ENCODE assay signal across 24 cellular contexts in the genomic region with DNA sequence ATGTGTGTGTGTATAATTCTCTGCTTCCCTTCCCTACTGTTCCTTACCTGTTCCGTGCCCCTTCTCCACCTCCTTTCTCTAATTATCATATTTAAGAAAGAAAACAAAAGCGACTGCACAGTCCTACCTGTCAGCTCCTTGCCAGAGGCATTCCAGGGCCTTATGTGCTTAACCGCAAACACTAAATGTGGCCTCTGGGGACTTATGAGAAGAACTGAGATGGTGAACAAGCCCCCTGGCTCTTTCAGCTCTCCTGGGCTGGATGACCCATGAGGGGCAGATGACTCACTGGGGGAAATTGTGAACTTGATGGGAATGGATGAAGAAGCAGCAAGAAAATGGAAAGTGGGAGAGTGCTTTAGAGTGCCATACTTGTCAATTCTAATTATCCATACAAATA.
DNase-seq lines count a peak whose midpoint lies in the region; ATAC-seq and TF ChIP-seq lines count a peak whose summit lies in the region.
"Had no signal": no experiment of that assay in that cellular context is flagged by ENCODE, and none has a peak within 500 bp of the region (broad histone marks: within the 10 kb centered on the region; RNA-seq: fewer than 3 reads in every experiment).

No MANE protein-coding gene starts in this region.

- CTCF ChIA-PET in IMR-90 (lab: Yijun Ruan, JAX): interaction anchor here (0.8 kb wide), 1 partner anchor 376 kb away, joined by 3 read pairs; no protein-coding TSS in a partner anchor

- DNase-seq in ELR (ENCODE audit: low read depth): peak; percentile 23
- no peak for DNase-seq in IMR-90
- DNase-seq in kidney tubule cell (ENCODE audit: low spot score): peak; percentile 67
- no peak for DNase-seq in activated gamma-delta T cell treated with Interleukin-2 at 50 U/mL for 16 hours
- DNase-seq: Caco-2; CD4-positive, alpha-beta memory T cell; DMS 273 treated with DMSO at 0.1 percent for 48 hours; GM23248; Karpas-422; NCI-H187; NCI-H2107; NCI-H2227 treated with DMSO at 0.1 percent for 48 hours; NCI-H510A; NCI-H774; NK-92 treated with Interleukin-12 subunit alpha and Interleukin-12 subunit beta, amount 100 ng/mL, for 24 hours; SIG-M5; SK-N-SH had no signal

- in situ Hi-C loops in IMR-90 (cut with MboI; ENCODE audit: low sequenced_read_pairs): no loop called here

- H3K9me3 Mint-ChIP-seq in brain: no peaks in the 10 kb centered on the region

- H3K23ac ChIP-seq in IMR-90 (ENCODE audit: low read depth, low read length): no peak overlapping the region

- H4K91ac ChIP-seq in IMR-90 (ENCODE audit: insufficient read depth, low read depth, low read length): no peak overlapping the region

- H3K9ac ChIP-seq in IMR-90 (ENCODE audit: low read depth, low read length): no peak overlapping the region
- H3K9ac ChIP-seq: BLaER1, GM23248, SK-N-SH had no signal

- H2AK5ac ChIP-seq in IMR-90 (ENCODE audit: low read depth, low read length): no peak overlapping the region

- H3K18ac ChIP-seq in IMR-90 (ENCODE audit: low read depth, low read length): no peak overlapping the region

- no peak overlapping the region for H3K27ac ChIP-seq in IMR-90 (ENCODE audit: insufficient read depth, low read length)
- H3K27ac ChIP-seq: BLaER1, GM23248 had no signal

- H4K5ac ChIP-seq in IMR-90 (ENCODE audit: low read depth, low read length): no peak overlapping the region

- H3K56ac ChIP-seq in IMR-90 (ENCODE audit: extremely low read depth, insufficient read depth, low read length): no peak overlapping the region

- peak overlapping the region in 3 of 5 experiments; percentile 7 to 22 (median 10) for H3K27ac Mint-ChIP-seq in brain
- H3K27ac Mint-ChIP-seq: CD4-positive, alpha-beta memory T cell had no signal

- H3K27me3 Mint-ChIP-seq in brain: no peaks in the 10 kb centered on the region
- H3K27me3 Mint-ChIP-seq: CD4-positive, alpha-beta memory T cell had no signal

- H3K4me1 Mint-ChIP-seq in brain: peaks cover 41% of the 10 kb centered on the region
- H3K4me1 Mint-ChIP-seq: CD4-positive, alpha-beta memory T cell had no signal

- H3K9me3 ChIP-seq in IMR-90 (ENCODE audit: control insufficient read depth, insufficient read depth, low read length): no peaks in the 10 kb centered on the region
- H3K9me3 ChIP-seq: BLaER1, Caco-2, HAP-1, SK-N-SH had no signal

- peak overlapping the region; percentile 26 for H2AK9ac ChIP-seq in IMR-90 (replicated peaks; ENCODE audit: low read depth, low read length, poor library complexity)

- peaks cover 16% of the 10 kb centered on the region for H3K36me3 ChIP-seq in IMR-90 (ENCODE audit: control insufficient read depth, insufficient read depth, low read length)
- H3K36me3 ChIP-seq: BLaER1, HAP-1 had no signal

- H2BK5ac ChIP-seq in IMR-90 (ENCODE audit: low read depth, low read length, poor library complexity, severe bottlenecking): no peak overlapping the region

- dilution Hi-C loops in IMR-90 (cut with HindIII; ENCODE audit: low sequenced_read_pairs, unreplicated experiment): no loop called here

- WGBS in IMR-90 (ENCODE audit: extremely low coverage in 2 of 2, insufficient read length in 1 of 2), 2 experiments: 88% methylated on average over 1 of the region's 3 CpGs; no CpG with 5 or more reads in 1 of the 2 experiments

- POLR2A ChIA-PET in IMR-90 (lab: Charles Lee; ENCODE audit: unreplicated experiment): no interaction called here

- H2BK15ac ChIP-seq in IMR-90 (ENCODE audit: low read depth, low read length): no peak overlapping the region

- H2BK120ac ChIP-seq in IMR-90 (ENCODE audit: low read depth, low read length): no peak overlapping the region

- no peak for TF ChIP-seq CTCF in IMR-90 (conservative IDR thresholded peaks at IDR 0.05; ENCODE audit: low read depth, low read length)
- TF ChIP-seq CTCF in brain (conservative IDR thresholded peaks at IDR 0.05): no peak

- intact Hi-C loops in IMR-90 (cut with micrococcal nuclease): no loop called here

- TF ChIP-seq POLR2A in IMR-90 (IDR thresholded peaks at IDR 0.05; ENCODE audit: low read depth, low read length): no peak

- no peaks in the 10 kb centered on the region for H3K36me3 Mint-ChIP-seq in brain
- H3K36me3 Mint-ChIP-seq: CD4-positive, alpha-beta memory T cell had no signal

- no peak for TF ChIP-seq RAD21 in IMR-90 (IDR thresholded peaks at IDR 0.05; ENCODE audit: low read length)

- no peaks in the 10 kb centered on the region for H3K79me1 ChIP-seq in IMR-90 (ENCODE audit: low read depth in 1 of 2, low read length in 2 of 2)

- no peak overlapping the region for H2AFZ ChIP-seq in IMR-90 (replicated peaks; ENCODE audit: low read length, poor library complexity)
- H2AFZ ChIP-seq: GM23248 had no signal

- no peak overlapping the region for H3K4me3 ChIP-seq in IMR-90 (ENCODE audit: insufficient read depth, low read depth, low read length)
- H3K4me3 ChIP-seq: BLaER1, GM23248, HAP-1 had no signal

- H4K20me1 ChIP-seq in IMR-90 (ENCODE audit: insufficient read depth, low read length): no peaks in the 10 kb centered on the region
- H4K20me1 ChIP-seq: BLaER1 had no signal

- ATAC-seq in IMR-90 (ENCODE audit: low read depth) (no peak), HG03457 (IDR thresholded peaks at IDR 0.05; ENCODE audit: unreplicated experiment) (no peak), HG02884 (IDR thresholded peaks at IDR 0.05; ENCODE audit: unreplicated experiment) (no peak), GM19324 (IDR thresholded peaks at IDR 0.05; ENCODE audit: low FRiP score, unreplicated experiment) (no peak)
- ATAC-seq: Panc1 had no signal

- no peak overlapping the region for H4K8ac ChIP-seq in IMR-90 (ENCODE audit: low read depth in 2 of 2, low read length in 2 of 2)

- H3K14ac ChIP-seq in IMR-90 (replicated peaks; ENCODE audit: low read depth, low read length): no peak overlapping the region

- BruUV-seq in IMR-90 (replicated peaks; lab: Mats Ljungman, UMichigan): no TSS peak

- no peak overlapping the region for H3K4me2 ChIP-seq in IMR-90 (ENCODE audit: low read depth, low read length)
- H3K4me2 ChIP-seq: BLaER1, SK-N-SH had no signal

- H2BK20ac ChIP-seq in IMR-90 (ENCODE audit: low read depth, low read length): no peak overlapping the region

- H3K27me3 ChIP-seq in IMR-90 (ENCODE audit: control insufficient read depth, insufficient read depth, low read length): no peaks in the 10 kb centered on the region
- H3K27me3 ChIP-seq: BLaER1 had no signal

- no peak overlapping the region for H3K4ac ChIP-seq in IMR-90 (ENCODE audit: low read depth, low read length)

- H3K4me3 Mint-ChIP-seq in brain: no peak overlapping the region
- H3K4me3 Mint-ChIP-seq: CD4-positive, alpha-beta memory T cell had no signal

- no peaks in the 10 kb centered on the region for H3K9me1 ChIP-seq in IMR-90 (ENCODE audit: insufficient read depth, low read length)

- H3K4me1 ChIP-seq in IMR-90 (ENCODE audit: control insufficient read depth, insufficient read depth, low read length): no peaks in the 10 kb centered on the region; the same call in 1 of the 2 replicates
- H3K4me1 ChIP-seq: BLaER1, HAP-1 had no signal

TF ChIP-seq in IMR-90, 13 proteins besides CTCF, POLR2A, EP300 and RAD21:
- TF ChIP-seq, protein P1, sequence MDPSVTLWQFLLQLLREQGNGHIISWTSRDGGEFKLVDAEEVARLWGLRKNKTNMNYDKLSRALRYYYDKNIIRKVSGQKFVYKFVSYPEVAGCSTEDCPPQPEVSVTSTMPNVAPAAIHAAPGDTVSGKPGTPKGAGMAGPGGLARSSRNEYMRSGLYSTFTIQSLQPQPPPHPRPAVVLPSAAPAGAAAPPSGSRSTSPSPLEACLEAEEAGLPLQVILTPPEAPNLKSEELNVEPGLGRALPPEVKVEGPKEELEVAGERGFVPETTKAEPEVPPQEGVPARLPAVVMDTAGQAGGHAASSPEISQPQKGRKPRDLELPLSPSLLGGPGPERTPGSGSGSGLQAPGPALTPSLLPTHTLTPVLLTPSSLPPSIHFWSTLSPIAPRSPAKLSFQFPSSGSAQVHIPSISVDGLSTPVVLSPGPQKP (IDR thresholded peaks at IDR 0.05; ENCODE audit: borderline replicate concordance, low read depth, low read length): no peak
- no peak for TF ChIP-seq MAFK (IDR thresholded peaks at IDR 0.05; ENCODE audit: low read depth, low read length)
- no peak for TF ChIP-seq FOS (IDR thresholded peaks at IDR 0.05; ENCODE audit: low read depth, low read length)
- TF ChIP-seq MXI1 (IDR thresholded peaks at IDR 0.05; ENCODE audit: borderline replicate concordance, low read depth, low read length): no peak
- no peak for TF ChIP-seq BHLHE40 (IDR thresholded peaks at IDR 0.05; ENCODE audit: low read depth, low read length)
- TF ChIP-seq RCOR1 (IDR thresholded peaks at IDR 0.05; ENCODE audit: insufficient replicate concordance, low read length): no peak
- TF ChIP-seq SMC3 (IDR thresholded peaks at IDR 0.05; ENCODE audit: low read depth, low read length): no peak
- TF ChIP-seq RFX5 (IDR thresholded peaks at IDR 0.05; ENCODE audit: low read depth, low read length): no peak
- TF ChIP-seq MAZ (IDR thresholded peaks at IDR 0.05; ENCODE audit: borderline replicate concordance, low read depth, low read length): no peak
- TF ChIP-seq CEBPB (IDR thresholded peaks at IDR 0.05; ENCODE audit: low read depth, low read length): no peak
- no peak for TF ChIP-seq CHD1 (IDR thresholded peaks at IDR 0.05; ENCODE audit: low read depth, low read length)
- TF ChIP-seq NFE2L2 (IDR thresholded peaks at IDR 0.05; ENCODE audit: low read depth, low read length): no peak
- TF ChIP-seq, protein P2, sequence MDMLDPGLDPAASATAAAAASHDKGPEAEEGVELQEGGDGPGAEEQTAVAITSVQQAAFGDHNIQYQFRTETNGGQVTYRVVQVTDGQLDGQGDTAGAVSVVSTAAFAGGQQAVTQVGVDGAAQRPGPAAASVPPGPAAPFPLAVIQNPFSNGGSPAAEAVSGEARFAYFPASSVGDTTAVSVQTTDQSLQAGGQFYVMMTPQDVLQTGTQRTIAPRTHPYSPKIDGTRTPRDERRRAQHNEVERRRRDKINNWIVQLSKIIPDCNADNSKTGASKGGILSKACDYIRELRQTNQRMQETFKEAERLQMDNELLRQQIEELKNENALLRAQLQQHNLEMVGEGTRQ (IDR thresholded peaks at IDR 0.05; ENCODE audit: low read depth, low read length): no peak

Comparison
In these comparisons a context has a peak if more than half of its experiments do, and no peak if none do; other contexts are left out.
1. DNase-seq: peak in ELR (single experiment) and kidney tubule cell (single experiment); none in IMR-90 (single experiment) and activated gamma-delta T cell treated with Interleukin-2 at 50 U/mL for 16 hours (single experiment).